ENCODE assay signal across 8 cellular contexts in genomic region chr17:67717192-67717623, GRCh38. TPM values are rescaled to one million over a fixed set of nuclear protein-coding genes. Genes with fewer than 3 reads are reported as not detected.
DNase-seq lines count a peak whose midpoint lies in the region; ATAC-seq, FAIRE-seq and TF ChIP-seq lines count a peak whose summit lies in the region.

No MANE protein-coding gene starts in this region.

- intact Hi-C loops in left ventricle myocardium inferior (cut with micrococcal nuclease): no loop called here

- H3K27me3 ChIP-seq in WERI-Rb-1 (ENCODE audit: insufficient read depth, low read depth, severe bottlenecking) (no peaks in the 10 kb centered on the region), left ventricle myocardium inferior (ENCODE audit: low read depth) (no peaks in the 10 kb centered on the region), small intestine (ENCODE audit: control insufficient read depth in 2 of 2, insufficient read depth in 2 of 2, low read length in 2 of 2) (no peaks in the 10 kb centered on the region)

- peak overlapping the region; percentile 78 for H3K4me3 ChIP-seq in WERI-Rb-1 (ENCODE audit: low read depth, low read length)
- H3K4me3 ChIP-seq in left ventricle myocardium inferior: peak overlapping the region; percentile 90
- peak overlapping the region in 1 of 2 donors; percentile 52 for H3K4me3 ChIP-seq in small intestine (ENCODE audit: low read depth in 1 of 2, low read length in 2 of 2)

- FAIRE-seq in small intestine (lab: Jason Lieb, UNC): no peak

- H3K9me3 ChIP-seq in WERI-Rb-1 (ENCODE audit: severe bottlenecking) (peaks cover 8% of the 10 kb centered on the region), left ventricle myocardium inferior (replicated peaks) (peaks cover 5% of the 10 kb centered on the region), small intestine (ENCODE audit: control insufficient read depth, low read depth) (no peaks in the 10 kb centered on the region)

- H3K4me1 ChIP-seq in left ventricle myocardium inferior (peaks cover 30% of the 10 kb centered on the region), small intestine (ENCODE audit: control insufficient read depth in 2 of 2, insufficient read depth in 1 of 2, low read depth in 1 of 2, low read length in 1 of 2) (peaks cover 4 to 6% of the 10 kb centered on the region in 2 donors)

- TF ChIP-seq CTCF in WERI-Rb-1 (IDR thresholded peaks at IDR 0.05; ENCODE audit: low read depth, low read length): no peak
- TF ChIP-seq CTCF in left ventricle myocardium inferior (IDR thresholded peaks at IDR 0.05; ENCODE audit: borderline replicate concordance): no peak
- no peak for TF ChIP-seq CTCF in omental fat pad (IDR thresholded peaks at IDR 0.05)

- ATAC-seq in omental fat pad (ENCODE audit: low FRiP score): no peak

- DNase-seq in DMS153 treated with DMSO at 0.1 percent for 48 hours (lab: John Stamatoyannopoulos, UW; ENCODE audit: unreplicated experiment): peak; percentile 55
- DNase-seq in DMS153 (lab: John Stamatoyannopoulos, UW): no peak
- DNase-seq in WERI-Rb-1: no peak
- no peak for DNase-seq in left ventricle myocardium inferior
- peak; percentile 33 for DNase-seq in small intestine
- no peak for DNase-seq in omental fat pad (ENCODE audit: low spot score)
- no peak for DNase-seq in NCI-H524 (lab: John Stamatoyannopoulos, UW)
- no peak for DNase-seq in NCI-H748 treated with DMSO at 0.1 percent for 48 hours (lab: John Stamatoyannopoulos, UW)

- WGBS in small intestine, 3 donors: 0 to 1% (median 1%) methylated on average over 5 of the region's 5 CpGs

- H3K27ac ChIP-seq in WERI-Rb-1 (peak overlapping the region; percentile 54), left ventricle myocardium inferior (replicated peaks) (peak overlapping the region; percentile 90), small intestine (ENCODE audit: low read depth in 1 of 2, low read length in 1 of 2) (peak overlapping the region; percentile 74 to 80)

- peaks cover 30% of the 10 kb centered on the region for H3K36me3 ChIP-seq in WERI-Rb-1
- H3K36me3 ChIP-seq in left ventricle myocardium inferior: peaks cover 24% of the 10 kb centered on the region
- peaks cover 9% of the 10 kb centered on the region in 2 donors for H3K36me3 ChIP-seq in small intestine (ENCODE audit: control insufficient read depth in 2 of 2, insufficient read depth in 2 of 2, low read length in 2 of 2)

RNA-seq across cellular contexts. Expression of gene NOL11, which starts 0.5 kb away (rescaled TPM):
- total RNA-seq in left ventricle myocardium inferior (25.3 TPM), omental fat pad (10 to 100 TPM; 22.1 to 44.2 (median 28.2) TPM)
- 10 to 100 TPM; 21.7 to 27.0 (median 22.4) TPM for polyA plus RNA-seq in small intestine

Comparison
In these comparisons a context has a peak if more than half of its experiments do, and no peak if none do; other contexts are left out.
1. DNase-seq: peak in DMS153 treated with DMSO at 0.1 percent for 48 hours (single experiment) and small intestine (single experiment); none in DMS153 (single experiment), WERI-Rb-1 (single experiment), left ventricle myocardium inferior (single experiment), omental fat pad (single experiment), NCI-H524 (0 of 2) and NCI-H748 treated with DMSO at 0.1 percent for 48 hours (single experiment).
2. Peak in every context shown above with its lines, with median percentiles within 50 percentile points of each other: H3K27ac ChIP-seq.